In the genomic region with DNA sequence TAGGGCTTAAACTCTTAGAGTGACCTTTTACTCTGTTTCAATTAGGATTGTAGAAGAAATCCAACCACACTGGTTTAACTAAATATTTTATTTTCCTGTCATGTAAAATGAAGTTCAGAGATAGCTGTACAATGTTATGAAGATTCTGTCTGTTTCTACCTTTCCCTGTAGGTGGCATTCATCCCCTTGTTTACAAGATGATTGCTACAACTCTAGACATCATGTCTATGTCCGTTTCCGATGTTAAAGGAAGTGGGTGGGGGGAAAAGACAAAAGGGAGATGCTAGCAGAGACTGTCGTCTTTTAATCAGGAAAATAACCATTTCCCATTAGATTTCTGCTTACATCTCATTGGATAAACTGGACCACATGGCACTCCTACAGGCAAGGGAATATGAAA, we compare ENCODE assay signal across 12 cellular contexts. TPM values are rescaled to one million over a fixed set of nuclear protein-coding genes. Genes with fewer than 3 reads are reported as not detected.
A peak's percentile ranks its signal among the peaks of the same experiment; 100 is the strongest.
DNase-seq lines count a peak whose midpoint lies in the region; ATAC-seq and TF ChIP-seq lines count a peak whose summit lies in the region.
"Had no signal": no experiment of that assay in that cellular context is flagged by ENCODE, and none has a peak within 500 bp of the region (broad histone marks: within the 10 kb centered on the region; RNA-seq: fewer than 3 reads in every experiment).

No MANE protein-coding gene starts in this region.

- TF ChIP-seq CTCF in foreskin fibroblast (IDR thresholded peaks at IDR 0.05; ENCODE audit: low read depth, low read length) (peak; percentile 25), adrenal gland (IDR thresholded peaks at IDR 0.05) (no peak)

- intact Hi-C loops in adrenal gland (cut with DNase I), result no loop called here

- H3K9me3 ChIP-seq in adrenal gland (replicated peaks in 1 of 3), result no peaks in the 10 kb centered on the region
- H3K9me3 ChIP-seq: esophagus muscularis mucosa had no signal

- no peak overlapping the region for H3K4me3 ChIP-seq in foreskin fibroblast (ENCODE audit: low read depth in 1 of 2, low read length in 2 of 2)
- no peak overlapping the region for H3K4me3 ChIP-seq in adrenal gland
- H3K4me3 ChIP-seq: esophagus muscularis mucosa had no signal

- H3K4me1 ChIP-seq in adrenal gland (replicated peaks in 1 of 2), result no peaks in the 10 kb centered on the region
- H3K4me1 ChIP-seq: esophagus muscularis mucosa had no signal

- H3K36me3 ChIP-seq in adrenal gland (replicated peaks in 1 of 2), result no peaks in the 10 kb centered on the region
- H3K36me3 ChIP-seq: esophagus muscularis mucosa had no signal

- H3K27ac ChIP-seq in adrenal gland, result no peak overlapping the region
- H3K27ac ChIP-seq: esophagus muscularis mucosa had no signal

- 28 to 42% (median 38%) methylated on average over 3 of the region's 3 CpGs for WGBS in adrenal gland, 4 donors

- DNase-seq in DMS53 (lab: John Stamatoyannopoulos, UW), result peak; percentile 74
- peak; percentile 14 for DNase-seq in NCI-H2227 (lab: John Stamatoyannopoulos, UW; ENCODE audit: unreplicated experiment)
- DNase-seq in foreskin fibroblast, result no peak
- no peak for DNase-seq in retina
- DNase-seq in adrenal gland, result no peak
- DNase-seq: CD4-positive, alpha-beta T cell; NCI-H1092 had no signal

- no peak for TF ChIP-seq POLR2A in adrenal gland (IDR thresholded peaks at IDR 0.05)

- H3K27me3 ChIP-seq in adrenal gland, result no peaks in the 10 kb centered on the region
- H3K27me3 ChIP-seq: esophagus muscularis mucosa had no signal

- ATAC-seq in GM18867 (IDR thresholded peaks at IDR 0.05; ENCODE audit: unreplicated experiment) (peak; percentile 84), HG03108 (IDR thresholded peaks at IDR 0.05; ENCODE audit: unreplicated experiment) (no peak), HG02588 (IDR thresholded peaks at IDR 0.05; ENCODE audit: unreplicated experiment) (no peak)
- ATAC-seq: activated naive CD4-positive, alpha-beta T cell treated with anti-CD3 and anti-CD28 coated beads, Interleukin-2, amount 50 U/mL, for 72 hours had no signal

RNA-seq across cellular contexts. Expression of a gene that starts 30.9 kb away (rescaled TPM):
- total RNA-seq in adrenal gland, result 1 to 10 TPM in 3 of 8 donors, under 1 TPM in 3, not detected in 2; 0.06 to 9.2 (median 1.8) TPM
- 1 to 10 TPM in 1 of 3 donors, under 1 TPM in 2; 0.27 to 2.0 (median 0.88) TPM for polyA plus RNA-seq in adrenal gland
- total RNA-seq: activated naive CD4-positive, alpha-beta T cell treated with anti-CD3 and anti-CD28 coated beads, Interleukin-2, amount 50 U/mL, for 72 hours; CD4-positive, alpha-beta T cell had no signal

Comparison
In these comparisons a context has a peak if more than half of its experiments do, and no peak if none do; other contexts are left out.
1. DNase-seq: peak in DMS53 (single experiment) and NCI-H2227 (single experiment); none in foreskin fibroblast (0 of 2), retina (single experiment) and adrenal gland (0 of 7).